In genomic region chr7:9102846-9103245, GRCh38 we compare ENCODE assay signal across 19 cellular contexts.
DNase-seq lines count a peak whose midpoint lies in the region; ATAC-seq, FAIRE-seq and TF ChIP-seq lines count a peak whose summit lies in the region.
"Had no signal": no experiment of that assay in that cellular context is flagged by ENCODE, and none has a peak within 500 bp of the region (broad histone marks: within the 10 kb centered on the region; RNA-seq: fewer than 3 reads in every experiment).

No MANE protein-coding gene starts in this region.

- no peak for ATAC-seq in HepG2
- ATAC-seq in left lobe of liver: peak; percentile 45
- no peak for ATAC-seq in GM19395 (IDR thresholded peaks at IDR 0.05; ENCODE audit: unreplicated experiment)
- ATAC-seq: GM12878, GM23338, HCT116 had no signal

- no peak for FAIRE-seq in HepG2 (lab: Jason Lieb, UNC)
- FAIRE-seq: GM12878, GM19239 had no signal

- CTCF ChIA-PET in HepG2 (lab: Yijun Ruan, JAX; ENCODE audit: low intra/inter-chr PET ratio, low total read pairs): no interaction called here

- H3K27ac ChIP-seq in liver (ENCODE audit: low read depth in 1 of 2, low read length in 2 of 2): no peak overlapping the region
- no peak overlapping the region for H3K27ac ChIP-seq in HepG2 (ENCODE audit: extremely low read length, insufficient read depth, low read length)

- no peaks in the 10 kb centered on the region for H4K20me1 ChIP-seq in HepG2 (ENCODE audit: insufficient read depth, low read length)

- H3K9ac ChIP-seq in liver (ENCODE audit: low read depth in 1 of 2, low read length in 2 of 2) (no peak overlapping the region), HepG2 (ENCODE audit: insufficient read depth, low read depth, low read length) (no peak overlapping the region)

- H3K79me2 ChIP-seq in HepG2 (ENCODE audit: insufficient read depth, low read length): no peaks in the 10 kb centered on the region

- H3K36me3 ChIP-seq in liver (ENCODE audit: control insufficient read depth in 4 of 4, insufficient read depth in 3 of 4, low read depth in 1 of 4, low read length in 3 of 4): no peaks in the 10 kb centered on the region
- H3K36me3 ChIP-seq in HepG2 (replicated peaks in 1 of 2; ENCODE audit: control insufficient read depth in 1 of 2, insufficient read depth in 2 of 2, low read length in 2 of 2): no peaks in the 10 kb centered on the region

- TF ChIP-seq RAD21 in liver (IDR thresholded peaks at IDR 0.05) (no peak), HepG2 (CRISPR knock-in tag; IDR thresholded peaks at IDR 0.05) (no peak)

- H3K4me3 ChIP-seq in liver (ENCODE audit: low read depth in 1 of 3, low read length in 3 of 3) (no peak overlapping the region), HepG2 (replicated peaks in 1 of 3; ENCODE audit: insufficient read depth in 1 of 3, low read depth in 2 of 3, low read length in 3 of 3) (no peak overlapping the region), LNCaP clone FGC (ENCODE audit: low read depth, low read length) (no peak overlapping the region)
- H3K4me3 ChIP-seq: GM12878, GM23338 had no signal

- TF ChIP-seq POLR2A in HepG2 (IDR thresholded peaks at IDR 0.05; ENCODE audit: insufficient read depth in 1 of 2, low read depth in 2 of 2, low read length in 2 of 2): no peak

- H3K9me3 ChIP-seq in liver (ENCODE audit: control insufficient read depth in 4 of 4, low read length in 3 of 4) (no peaks in the 10 kb centered on the region), HepG2 (ENCODE audit: low read length) (peaks cover 74% of the 10 kb centered on the region)

- intact Hi-C loops in HepG2 (cut with micrococcal nuclease; ENCODE audit: unreplicated experiment): no loop called here

- POLR2A ChIA-PET in HepG2 (lab: Yijun Ruan, JAX): no interaction called here

- DNase-seq in HepG2 (ENCODE audit: low spot score) (no peak), LNCaP clone FGC (ENCODE audit: low read depth) (peak; percentile 26), left lobe of liver (ENCODE audit: low spot score) (no peak), NCI-H524 (lab: John Stamatoyannopoulos, UW) (no peak), NCI-H69 (lab: John Stamatoyannopoulos, UW) (no peak)
- DNase-seq: 8988T; C1 segment of cervical spinal cord; CD4-positive, alpha-beta memory T cell; COR-L47; DMS153; DND-41; GDM1; H9 had no signal

- in situ Hi-C loops in HepG2 (cut with HindIII; ENCODE audit: extremely low pct_ligation_motif_present, low pct_unique_long_range_greater_than_20kb): no loop called here

- BruUV-seq in HepG2 (replicated peaks; lab: Mats Ljungman, UMichigan): no TSS peak

- no peak overlapping the region for H3K4me2 ChIP-seq in HepG2 (ENCODE audit: low read depth, low read length)
- H3K4me2 ChIP-seq: GM23338 had no signal

- TF ChIP-seq CTCF in liver (IDR thresholded peaks at IDR 0.05; ENCODE audit: low read depth, low read length, missing input control): no peak
- no peak for TF ChIP-seq CTCF in HepG2 (CRISPR knock-in tag; IDR thresholded peaks at IDR 0.05)
- TF ChIP-seq CTCF in LNCaP clone FGC (IDR thresholded peaks at IDR 0.05; ENCODE audit: control insufficient read depth, extremely low read depth, insufficient read depth): no peak

- H3K4me1 ChIP-seq in liver (ENCODE audit: control insufficient read depth in 4 of 4, insufficient read depth in 4 of 4, low read length in 3 of 4) (no peaks in the 10 kb centered on the region), HepG2 (ENCODE audit: insufficient read depth, low read length) (no peaks in the 10 kb centered on the region)

- H3K27me3 ChIP-seq in liver (ENCODE audit: control insufficient read depth in 4 of 4, insufficient read depth in 4 of 4, low read length in 3 of 4): no peaks in the 10 kb centered on the region
- no peaks in the 10 kb centered on the region for H3K27me3 ChIP-seq in HepG2 (ENCODE audit: control insufficient read depth in 1 of 2, insufficient read depth in 2 of 2, low read length in 2 of 2)

- H2AFZ ChIP-seq in HepG2 (ENCODE audit: low read length): no peak overlapping the region
- H2AFZ ChIP-seq: GM23338 had no signal

- TF ChIP-seq EP300 in HepG2 (IDR thresholded peaks at IDR 0.05; ENCODE audit: low read depth in 2 of 2, low read length in 2 of 2) (no peak), HepG2 (CRISPR knock-in tag; IDR thresholded peaks at IDR 0.05; ENCODE audit: borderline replicate concordance) (no peak)

TF ChIP-seq in liver, 16 proteins besides CTCF, POLR2A, EP300 and RAD21:
- TF ChIP-seq MAX (IDR thresholded peaks at IDR 0.05) (no peak), FOXA2 (IDR thresholded peaks at IDR 0.05) (peak; percentile 59), HNF4A (conservative IDR thresholded peaks at IDR 0.05) (no peak), EGR1 (IDR thresholded peaks at IDR 0.05; ENCODE audit: low read depth in 2 of 2) (peak in 1 of 2 donors; percentile 46), SP1 (IDR thresholded peaks at IDR 0.05) (no peak)

TF ChIP-seq in HepG2, 621 proteins besides CTCF, POLR2A, EP300 and RAD21:
- TF ChIP-seq CBX5 (CRISPR knock-in tag; IDR thresholded peaks at IDR 0.05; ENCODE audit: borderline replicate concordance) (no peak), HNF1A (IDR thresholded peaks at IDR 0.05; ENCODE audit: low read depth) (no peak), HNF1A (CRISPR knock-in tag; IDR thresholded peaks at IDR 0.05; ENCODE audit: borderline replicate concordance) (no peak), NR2F2 (IDR thresholded peaks at IDR 0.05; ENCODE audit: borderline replicate concordance, low read depth) (no peak), HNRNPLL (IDR thresholded peaks at IDR 0.05; ENCODE audit: low read depth, low read length, poor library complexity, severe bottlenecking) (no peak)
